21 cellular contexts compared by ENCODE assay signal in genomic region chr2:18441583-18441982, GRCh38.
"Had no signal": no experiment of that assay in that cellular context is flagged by ENCODE, and none has a peak within 500 bp of the region (broad histone marks: within the 10 kb centered on the region; RNA-seq: fewer than 3 reads in every experiment).

No MANE protein-coding gene starts in this region.

- H3K4me1 Mint-ChIP-seq: memory B cell; naive B cell; neural crest cell; stimulated activated effector memory CD8-positive, alpha-beta T cell treated with anti-CD3 and anti-CD28 coated beads, Interleukin-12 subunit alpha, Interleukin-12 subunit beta, amount 100 ng/mL, for 72 hours had no signal

- H3K4me3 Mint-ChIP-seq: effector memory CD8-positive, alpha-beta T cell; memory B cell; naive B cell; natural killer cell treated with Interleukin-12 subunit alpha and Interleukin-12 subunit beta and Interleukin-15 and Interleukin-18, amount 100 ng/mL, for 72 hours; neural crest cell; stimulated activated effector memory CD8-positive, alpha-beta T cell treated with anti-CD3 and anti-CD28 coated beads, Interleukin-12 subunit alpha, Interleukin-12 subunit beta, amount 100 ng/mL, for 72 hours had no signal

- H3K27ac ChIP-seq: esophagus squamous epithelium, lower lobe of right lung, neutrophil, psoas muscle, stomach, thyroid gland had no signal

- H3K9me3 ChIP-seq: lower lobe of right lung, mucosa of descending colon, neutrophil, psoas muscle, sigmoid colon, thyroid gland had no signal

- H3K4me3 ChIP-seq: esophagus squamous epithelium, lower lobe of right lung, mucosa of descending colon, psoas muscle, sigmoid colon, stomach, thyroid gland had no signal

- H3K9me3 Mint-ChIP-seq: effector memory CD8-positive, alpha-beta T cell; memory B cell; natural killer cell treated with Interleukin-12 subunit alpha and Interleukin-12 subunit beta and Interleukin-15 and Interleukin-18, amount 100 ng/mL, for 72 hours; neural crest cell; stimulated activated effector memory CD8-positive, alpha-beta T cell treated with anti-CD3 and anti-CD28 coated beads, Interleukin-12 subunit alpha, Interleukin-12 subunit beta, amount 100 ng/mL, for 72 hours had no signal

- H3K4me1 ChIP-seq: lower lobe of right lung had no signal

- ATAC-seq: effector memory CD8-positive, alpha-beta T cell; left ventricle myocardium superior; lower lobe of right lung; mucosa of descending colon; natural killer cell treated with Interleukin-12 subunit alpha and Interleukin-12 subunit beta and Interleukin-15 and Interleukin-18, amount 100 ng/mL, for 72 hours; psoas muscle; right cardiac atrium; stimulated activated effector memory CD8-positive, alpha-beta T cell treated with anti-CD3 and anti-CD28 coated beads, Interleukin-12 subunit alpha, Interleukin-12 subunit beta, amount 100 ng/mL, for 72 hours had no signal

- H3K27ac Mint-ChIP-seq: effector memory CD8-positive, alpha-beta T cell; memory B cell; naive B cell; natural killer cell treated with Interleukin-12 subunit alpha and Interleukin-12 subunit beta and Interleukin-15 and Interleukin-18, amount 100 ng/mL, for 72 hours; stimulated activated effector memory CD8-positive, alpha-beta T cell treated with anti-CD3 and anti-CD28 coated beads, Interleukin-12 subunit alpha, Interleukin-12 subunit beta, amount 100 ng/mL, for 72 hours had no signal

- H3K27me3 ChIP-seq: esophagus squamous epithelium, sigmoid colon, stomach, thyroid gland had no signal

- H3K36me3 Mint-ChIP-seq: memory B cell; naive B cell; natural killer cell treated with Interleukin-12 subunit alpha and Interleukin-12 subunit beta and Interleukin-15 and Interleukin-18, amount 100 ng/mL, for 72 hours; stimulated activated effector memory CD8-positive, alpha-beta T cell treated with anti-CD3 and anti-CD28 coated beads, Interleukin-12 subunit alpha, Interleukin-12 subunit beta, amount 100 ng/mL, for 72 hours had no signal

- DNase-seq: cortex of kidney; effector memory CD8-positive, alpha-beta T cell; erythroblast; esophagus squamous epithelium; left ventricle myocardium superior; lower lobe of right lung; mucosa of descending colon; naive B cell; psoas muscle; right cardiac atrium; sigmoid colon; stimulated activated CD4-positive, alpha-beta T cell treated with anti-CD3 and anti-CD28 coated beads, Interleukin-2, amount 100 ng/mL, for 24 hours; stimulated activated CD4-positive, alpha-beta T cell treated with anti-CD3 and anti-CD28 coated beads, Interleukin-4, amount 100 ng/mL, for 24 hours; stimulated activated naive CD4-positive, alpha-beta T cell treated with Interleukin-2 at 50 U/mL for 16 hours; stomach; thyroid gland had no signal

- H3K36me3 ChIP-seq: esophagus squamous epithelium, lower lobe of right lung, neutrophil, sigmoid colon, stomach, thyroid gland had no signal
